18 cellular contexts compared by ENCODE assay signal in the genomic region with DNA sequence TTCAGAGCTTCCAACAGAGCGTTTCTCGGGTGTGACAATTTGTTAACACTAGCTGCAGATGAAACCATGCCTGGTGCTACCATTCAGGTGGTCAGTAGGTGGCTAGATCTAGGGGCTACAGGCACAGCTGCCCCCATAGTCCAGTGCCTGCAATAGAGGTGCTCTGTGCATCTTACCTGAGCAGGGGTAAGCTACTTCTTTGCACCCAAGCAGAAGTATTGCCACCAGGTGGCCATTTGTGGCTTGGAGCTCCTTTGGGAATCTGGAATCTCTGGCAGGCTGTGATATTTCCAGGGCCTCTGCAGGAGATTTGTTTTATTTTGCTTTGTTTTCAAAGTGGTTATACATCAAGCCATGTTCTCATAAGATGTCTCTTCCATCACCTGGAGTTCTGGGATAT.
DNase-seq lines count a peak whose midpoint lies in the region; ATAC-seq and TF ChIP-seq lines count a peak whose summit lies in the region.
"Had no signal": no experiment of that assay in that cellular context is flagged by ENCODE, and none has a peak within 500 bp of the region (broad histone marks: within the 10 kb centered on the region; RNA-seq: fewer than 3 reads in every experiment).

No MANE protein-coding gene starts in this region.

- no peaks in the 10 kb centered on the region for H4K20me1 ChIP-seq in H9 (ENCODE audit: control insufficient read depth, insufficient read depth, insufficient read length)

- H3K79me1 ChIP-seq in H9 (ENCODE audit: insufficient read depth, low read depth, low read length, poor library complexity, severe bottlenecking) = no peaks in the 10 kb centered on the region

- no peaks in the 10 kb centered on the region for H3K36me3 ChIP-seq in BJ (ENCODE audit: control insufficient read depth, insufficient read depth, low read length)
- H3K36me3 ChIP-seq: Peyer's patch had no signal

- H3K23me2 ChIP-seq in H9 (ENCODE audit: insufficient read length, low read depth, low read length, poor library complexity, severe bottlenecking) = no peaks in the 10 kb centered on the region

- H3K27me3 ChIP-seq in BJ (ENCODE audit: control insufficient read depth, insufficient read depth, low read length) (no peaks in the 10 kb centered on the region), H9 (ENCODE audit: insufficient read depth, low read length) (no peaks in the 10 kb centered on the region)
- H3K27me3 ChIP-seq: Peyer's patch had no signal

- no peak overlapping the region for H2AFZ ChIP-seq in H9 (ENCODE audit: low read length)

- no peak overlapping the region for H3K14ac ChIP-seq in H9 (ENCODE audit: insufficient read depth, low read length)

- no peak overlapping the region for H2BK120ac ChIP-seq in H9 (ENCODE audit: low read depth, low read length, poor library complexity, severe bottlenecking)

- H4K5ac ChIP-seq in H9 (ENCODE audit: insufficient read length, low read depth, low read length) = no peak overlapping the region

- no peak overlapping the region for H3K23ac ChIP-seq in H9 (ENCODE audit: insufficient read length, low read depth, low read length)

- H3K18ac ChIP-seq in H9 (ENCODE audit: insufficient read length, low read depth, low read length) = no peak overlapping the region

- no peak overlapping the region for H2BK20ac ChIP-seq in H9 (ENCODE audit: low read depth, low read length, poor library complexity, severe bottlenecking)

- no peak overlapping the region for H4K8ac ChIP-seq in H9 (replicated peaks; ENCODE audit: insufficient read length, low read depth, low read length)

- peaks cover 11 to 14% of the 10 kb centered on the region in 2 experiments for H3K4me1 Mint-ChIP-seq in H9
- no peaks in the 10 kb centered on the region for H3K4me1 Mint-ChIP-seq in immature natural killer cell
- H3K4me1 Mint-ChIP-seq: CD4-positive, CD25-positive, alpha-beta regulatory T cell had no signal

- POLR2A ChIA-PET in BJ (lab: Charles Lee) = no interaction called here

- H3K27ac Mint-ChIP-seq in H9 (no peak overlapping the region), immature natural killer cell (no peak overlapping the region)
- H3K27ac Mint-ChIP-seq: CD4-positive, CD25-positive, alpha-beta regulatory T cell had no signal

- H3K56ac ChIP-seq in H9 (ENCODE audit: insufficient read length, low read depth, low read length) = no peak overlapping the region

- no peak overlapping the region for H2AK5ac ChIP-seq in H9 (ENCODE audit: insufficient read length, low read length)

- no peak overlapping the region for H3T11ph ChIP-seq in H9 (ENCODE audit: low read length)

- H3K9me3 Mint-ChIP-seq in H9 (peaks cover 0 to under 1% of the 10 kb centered on the region in 2 experiments; a peak in 2 of 5 replicates), immature natural killer cell (no peaks in the 10 kb centered on the region)

- no peak overlapping the region for H3K4me3 Mint-ChIP-seq in H9
- H3K4me3 Mint-ChIP-seq in immature natural killer cell = no peak overlapping the region
- H3K4me3 Mint-ChIP-seq: CD4-positive, CD25-positive, alpha-beta regulatory T cell had no signal

- H2BK5ac ChIP-seq in H9 (ENCODE audit: insufficient read length, low read length) = no peak overlapping the region

- ATAC-seq in GM21717 (IDR thresholded peaks at IDR 0.05; ENCODE audit: unreplicated experiment) = no peak
- no peak for ATAC-seq in HG03280 (IDR thresholded peaks at IDR 0.05; ENCODE audit: unreplicated experiment)
- ATAC-seq: HCT116, Right ventricle myocardium inferior had no signal

- H2BK15ac ChIP-seq in H9 (ENCODE audit: low read depth, low read length) = no peak overlapping the region

- TF ChIP-seq CTCF in BJ (IDR thresholded peaks at IDR 0.05; ENCODE audit: insufficient read depth, low read depth, low read length) = peak; percentile 8; the same call in 1 of the 2 replicates
- peak; percentile 56 for TF ChIP-seq CTCF in H9 (conservative IDR thresholded peaks at IDR 0.05)
- peak; percentile 22; the same call in 1 of the 2 replicates for TF ChIP-seq CTCF in VCaP (conservative IDR thresholded peaks at IDR 0.05)

- no peak overlapping the region for H3K27ac ChIP-seq in H9 (ENCODE audit: insufficient read length, low read depth, low read length)
- H3K27ac ChIP-seq in VCaP = no peak overlapping the region
- H3K27ac ChIP-seq: Peyer's patch had no signal

- no peaks in the 10 kb centered on the region for H3K9me3 ChIP-seq in H9 (ENCODE audit: control insufficient read depth, low read depth, low read length)
- H3K9me3 ChIP-seq: Peyer's patch had no signal

- no peak overlapping the region for H3K4me2 ChIP-seq in H9 (ENCODE audit: insufficient read depth, insufficient read length, low read length)

- H3K4ac ChIP-seq in H9 (ENCODE audit: low read depth, low read length) = no peak overlapping the region

- no peak overlapping the region for H3K4me3 ChIP-seq in BJ (ENCODE audit: low read depth, low read length)
- H3K4me3 ChIP-seq: Peyer's patch had no signal

- no peaks in the 10 kb centered on the region for H3K4me1 ChIP-seq in H9 (ENCODE audit: insufficient read depth, low read length)
- H3K4me1 ChIP-seq: Peyer's patch had no signal

- DNase-seq in BJ (ENCODE audit: low read depth) = no peak
- DNase-seq in H9 = no peak
- peak; percentile 14 for DNase-seq in iPS-NIHi11 (ENCODE audit: low spot score)
- no peak for DNase-seq in immature natural killer cell
- DNase-seq: ACHN; Calu3; CD4-positive, CD25-positive, alpha-beta regulatory T cell; DMS53; MM.1S; NCI-H1092 treated with DMSO at 0.1 percent for 48 hours; NCI-H2081 treated with DMSO at 0.1 percent for 48 hours; NCI-H345; Peyer's patch had no signal

- H3K9ac ChIP-seq in H9 (ENCODE audit: extremely low read depth, insufficient read length, low read length) = no peak overlapping the region

- CTCF ChIA-PET in BJ (lab: Yijun Ruan, JAX) = interaction anchor here (1.7 kb wide), 1 partner anchor 12 kb away, joined by 7 read pairs; no protein-coding TSS in a partner anchor

- H3K27me3 Mint-ChIP-seq in H9 (ENCODE audit: low read depth) (no peaks in the 10 kb centered on the region), immature natural killer cell (ENCODE audit: low read depth in 3 of 3) (peaks cover 0 to 2% (median 0%) of the 10 kb centered on the region in 3 donors)
- H3K27me3 Mint-ChIP-seq: CD4-positive, CD25-positive, alpha-beta regulatory T cell had no signal

- no peak overlapping the region for H4K91ac ChIP-seq in H9 (ENCODE audit: insufficient read length, low read depth, low read length)

- no peaks in the 10 kb centered on the region for H3K79me2 ChIP-seq in H9 (ENCODE audit: insufficient read depth, low read length)

- no CpG with 5 or more reads among the region's 2 CpGs for WGBS in H9 (ENCODE audit: extremely low coverage, insufficient read length, low lambda C conversion rate)

- no peaks in the 10 kb centered on the region for H3K36me3 Mint-ChIP-seq in H9 (ENCODE audit: insufficient read depth in 1 of 3, low read depth in 3 of 3)
- peaks cover 3 to 20% (median 6%) of the 10 kb centered on the region in 3 donors for H3K36me3 Mint-ChIP-seq in immature natural killer cell
- H3K36me3 Mint-ChIP-seq: CD4-positive, CD25-positive, alpha-beta regulatory T cell had no signal

- no peak overlapping the region for H2BK12ac ChIP-seq in H9 (ENCODE audit: insufficient read length, low read depth, low read length)
